Comparison of ENCODE assay signal across 9 cellular contexts in the genomic region with DNA sequence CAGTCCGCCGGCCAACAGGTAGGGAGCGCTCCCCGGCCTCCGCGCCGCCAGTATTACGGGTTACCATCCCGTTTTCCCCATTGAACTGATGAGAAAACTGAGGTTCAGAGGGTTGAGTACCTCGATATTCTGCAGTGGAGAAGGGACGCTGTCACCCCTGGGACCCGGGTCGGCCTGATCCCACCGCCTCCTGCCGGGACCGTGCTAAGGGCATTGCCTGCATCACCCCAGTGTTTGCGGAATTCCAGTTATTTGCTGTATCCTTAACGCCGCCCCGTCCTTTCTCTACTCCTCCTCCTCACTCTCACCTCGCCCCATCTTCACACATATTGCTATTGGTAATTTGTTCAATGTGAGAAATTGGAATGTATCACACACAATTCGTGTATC. TPM values are rescaled to one million over a fixed set of nuclear protein-coding genes. Genes with fewer than 3 reads are reported as not detected.
DNase-seq lines count a peak whose midpoint lies in the region; ATAC-seq, FAIRE-seq and TF ChIP-seq lines count a peak whose summit lies in the region.
"Had no signal": no experiment of that assay in that cellular context is flagged by ENCODE, and none has a peak within 500 bp of the region (broad histone marks: within the 10 kb centered on the region; RNA-seq: fewer than 3 reads in every experiment).

No MANE protein-coding gene starts in this region.

- no peak for DNase-seq in activated CD4-positive, alpha-beta T cell treated with anti-CD3 and anti-CD28 coated beads, Interleukin-2, amount 10 ng/mL, durations not matched to agents 24 days and 14 days
- no peak for DNase-seq in activated CD4-positive, alpha-beta T cell treated with anti-CD3 and anti-CD28 coated beads, Interleukin-2, amount 50 U/mL, for 4 hours
- DNase-seq in astrocyte (ENCODE audit: low read depth) (no peak), left lobe of liver (ENCODE audit: low spot score) (no peak), thyroid gland (no peak), Karpas-422 (no peak)
- DNase-seq in stimulated activated CD4-positive, alpha-beta T cell treated with anti-CD3 and anti-CD28 coated beads, Interleukin-12 subunit alpha, Interleukin-12 subunit beta, amount 100 ng/mL, for 4 hours = no peak

- peak overlapping the region; percentile 71 for H2AFZ ChIP-seq in astrocyte (ENCODE audit: low read depth, low read length)
- H2AFZ ChIP-seq in Karpas-422 (ENCODE audit: low read length) = no peak overlapping the region

- no peak for TF ChIP-seq POLR2A in thyroid gland (IDR thresholded peaks at IDR 0.05)

- H3K4me3 ChIP-seq in astrocyte (ENCODE audit: insufficient read depth, low read depth, low read length) = peak overlapping the region; percentile 45
- H3K4me3 ChIP-seq in thyroid gland (replicated peaks in 1 of 3) = peak overlapping the region in 2 of 3 donors; percentile 35 to 83
- H3K4me3 ChIP-seq in Karpas-422 (ENCODE audit: low read length) = no peak overlapping the region

- H3K4me2 ChIP-seq in astrocyte (ENCODE audit: low read length) (peak overlapping the region; percentile 83), Karpas-422 (ENCODE audit: low read depth, low read length, poor library complexity, severe bottlenecking) (no peak overlapping the region)

- H3K9me3 Mint-ChIP-seq in activated CD4-positive, alpha-beta T cell treated with anti-CD3 and anti-CD28 coated beads, Interleukin-2, amount 10 ng/mL, durations not matched to agents 24 days and 14 days = no peaks in the 10 kb centered on the region
- H3K9me3 Mint-ChIP-seq in astrocyte (ENCODE audit: unreplicated experiment) = no peaks in the 10 kb centered on the region

- no peaks in the 10 kb centered on the region for H3K79me2 ChIP-seq in astrocyte (ENCODE audit: insufficient read depth, low read length)
- no peaks in the 10 kb centered on the region for H3K79me2 ChIP-seq in Karpas-422 (ENCODE audit: low read length)

- TF ChIP-seq CTCF in astrocyte (IDR thresholded peaks at IDR 0.05; ENCODE audit: insufficient read depth, low read depth, low read length) = no peak
- TF ChIP-seq CTCF in thyroid gland (IDR thresholded peaks at IDR 0.05) = no peak

- peak overlapping the region; percentile 68 for H3K4me3 Mint-ChIP-seq in activated CD4-positive, alpha-beta T cell treated with anti-CD3 and anti-CD28 coated beads, Interleukin-2, amount 10 ng/mL, durations not matched to agents 24 days and 14 days
- peak overlapping the region; percentile 71 for H3K4me3 Mint-ChIP-seq in astrocyte (ENCODE audit: unreplicated experiment)

- no peaks in the 10 kb centered on the region for H3K9me2 ChIP-seq in Karpas-422 (replicated peaks; ENCODE audit: insufficient read depth, low read length)

- H3K36me3 ChIP-seq in astrocyte (ENCODE audit: insufficient read depth, low read length) (no peaks in the 10 kb centered on the region), thyroid gland (no peaks in the 10 kb centered on the region), Karpas-422 (ENCODE audit: insufficient read depth, low read length) (no peaks in the 10 kb centered on the region)

- peak; percentile 12 for ATAC-seq in left lobe of liver
- ATAC-seq in GM21423 (IDR thresholded peaks at IDR 0.05; ENCODE audit: unreplicated experiment) = no peak

- intact Hi-C loops in activated CD4-positive, alpha-beta T cell treated with anti-CD3 and anti-CD28 coated beads, Interleukin-2, amount 10 ng/mL, durations not matched to agents 24 days and 14 days (cut with micrococcal nuclease) = no loop called here
- intact Hi-C loops in thyroid gland (cut with DNase I) = no loop called here

- peak overlapping the region; percentile 15 for H3K9ac ChIP-seq in astrocyte (ENCODE audit: low read length)
- H3K9ac ChIP-seq in Karpas-422 (ENCODE audit: low read length) = no peak overlapping the region

- H3K27ac ChIP-seq in astrocyte (ENCODE audit: low read depth, low read length) (no peak overlapping the region), thyroid gland (peak overlapping the region in 1 of 3 donors; percentile 18), Karpas-422 (ENCODE audit: low read length) (no peak overlapping the region)
- H3K27ac ChIP-seq: C4-2B had no signal

- H3K4me1 ChIP-seq in astrocyte (ENCODE audit: insufficient read depth, low read length) (peaks cover 6% of the 10 kb centered on the region), thyroid gland (peaks cover 4 to 30% of the 10 kb centered on the region in 2 donors), Karpas-422 (ENCODE audit: low read length) (peaks cover 22% of the 10 kb centered on the region)

- H3K27me3 Mint-ChIP-seq in activated CD4-positive, alpha-beta T cell treated with anti-CD3 and anti-CD28 coated beads, Interleukin-2, amount 10 ng/mL, durations not matched to agents 24 days and 14 days = peaks cover 51% of the 10 kb centered on the region
- H3K27me3 Mint-ChIP-seq in astrocyte (ENCODE audit: low read depth, unreplicated experiment) = peaks cover 43% of the 10 kb centered on the region

- H3K36me3 Mint-ChIP-seq in activated CD4-positive, alpha-beta T cell treated with anti-CD3 and anti-CD28 coated beads, Interleukin-2, amount 10 ng/mL, durations not matched to agents 24 days and 14 days (ENCODE audit: low read depth) = no peaks in the 10 kb centered on the region
- H3K36me3 Mint-ChIP-seq in astrocyte (ENCODE audit: low read depth, unreplicated experiment) = no peaks in the 10 kb centered on the region

- WGBS in thyroid gland, 2 donors = 2 to 4% methylated on average over 13 to 14 of the region's 22 CpGs

- peaks cover 13% of the 10 kb centered on the region for H3K4me1 Mint-ChIP-seq in activated CD4-positive, alpha-beta T cell treated with anti-CD3 and anti-CD28 coated beads, Interleukin-2, amount 10 ng/mL, durations not matched to agents 24 days and 14 days
- peaks cover 2% of the 10 kb centered on the region for H3K4me1 Mint-ChIP-seq in astrocyte (ENCODE audit: low read depth, unreplicated experiment)

- H4K20me1 ChIP-seq in astrocyte (ENCODE audit: insufficient read depth, low read length) (peaks cover 18% of the 10 kb centered on the region), Karpas-422 (ENCODE audit: insufficient read depth, low read depth, low read length) (no peaks in the 10 kb centered on the region)

- no peak for FAIRE-seq in astrocyte (lab: Jason Lieb, UNC)

- H3K9me3 ChIP-seq in astrocyte (ENCODE audit: insufficient read depth, low read depth, low read length) (no peaks in the 10 kb centered on the region), thyroid gland (no peaks in the 10 kb centered on the region), Karpas-422 (ENCODE audit: low read length) (no peaks in the 10 kb centered on the region)

- H3K27me3 ChIP-seq in astrocyte (ENCODE audit: insufficient read depth, low read length) = peaks cover 47% of the 10 kb centered on the region
- H3K27me3 ChIP-seq in thyroid gland = no peaks in the 10 kb centered on the region
- H3K27me3 ChIP-seq in Karpas-422 (ENCODE audit: low read length) = no peaks in the 10 kb centered on the region

- no peak overlapping the region for H3K27ac Mint-ChIP-seq in activated CD4-positive, alpha-beta T cell treated with anti-CD3 and anti-CD28 coated beads, Interleukin-2, amount 10 ng/mL, durations not matched to agents 24 days and 14 days
- H3K27ac Mint-ChIP-seq in astrocyte (ENCODE audit: unreplicated experiment) = peak overlapping the region; percentile 51

RNA-seq across cellular contexts. Expression of a gene that starts 0.4 kb away (rescaled TPM):
- total RNA-seq in activated CD4-positive, alpha-beta T cell treated with anti-CD3 and anti-CD28 coated beads, Interleukin-2, amount 10 ng/mL, durations not matched to agents 24 days and 14 days = not detected in 2 replicates
- total RNA-seq in astrocyte = 1.6 and 1.9 TPM in 2 replicates
- total RNA-seq in left lobe of liver = 1.0 TPM
- 10 to 100 TPM; 12.6 to 23.9 (median 18.0) TPM for total RNA-seq in thyroid gland
- not detected in 2 replicates for total RNA-seq in Karpas-422 (2014; rRNA removed; shearing (Covaris generic); ENCODE audit: low replicate concordance)
